ENCODE assay signal across 18 cellular contexts in the genomic region with DNA sequence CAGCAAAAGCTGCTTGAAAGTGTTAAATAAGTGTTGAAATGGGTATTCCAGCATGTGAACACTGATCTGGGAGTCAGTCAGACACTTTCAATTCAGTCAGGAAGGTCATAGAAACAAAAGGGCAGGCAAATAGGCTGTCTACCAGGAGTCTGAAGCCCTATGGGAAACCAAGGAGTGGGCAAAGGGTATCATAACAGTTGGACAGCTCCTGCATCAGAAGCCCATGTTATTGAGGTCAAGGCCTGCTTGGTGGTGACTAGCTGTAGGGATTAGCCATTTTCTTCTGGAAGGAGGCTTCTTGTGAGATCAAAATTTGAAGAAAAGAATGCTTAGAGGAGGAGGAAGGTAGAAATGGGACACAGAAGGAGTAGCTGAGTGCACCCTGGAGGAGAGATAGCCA.
DNase-seq lines count a peak whose midpoint lies in the region; ATAC-seq and TF ChIP-seq lines count a peak whose summit lies in the region.
"Had no signal": no experiment of that assay in that cellular context is flagged by ENCODE, and none has a peak within 500 bp of the region (broad histone marks: within the 10 kb centered on the region; RNA-seq: fewer than 3 reads in every experiment).

No MANE protein-coding gene starts in this region.

- H4K20me1 ChIP-seq in KMS-11 (ENCODE audit: insufficient read depth) (no peaks in the 10 kb centered on the region), osteoblast (ENCODE audit: insufficient read depth, low read length) (no peaks in the 10 kb centered on the region)

- H3K9me3 ChIP-seq in osteoblast (ENCODE audit: low read depth, low read length) = no peaks in the 10 kb centered on the region
- H3K9me3 ChIP-seq: SJCRH30, vagina had no signal

- H3K36me3 ChIP-seq in KMS-11 (ENCODE audit: insufficient read depth) (no peaks in the 10 kb centered on the region), osteoblast (ENCODE audit: insufficient read depth, low read length) (no peaks in the 10 kb centered on the region)
- H3K36me3 ChIP-seq: brain microvascular endothelial cell, SJCRH30, vagina had no signal

- intact Hi-C loops in natural killer cell (cut with micrococcal nuclease) = no loop called here

- no peak overlapping the region for H3K4me3 ChIP-seq in KMS-11 (IDR thresholded peaks at IDR 0.05; ENCODE audit: insufficient read depth, low read depth, low read length)
- no peak overlapping the region for H3K4me3 ChIP-seq in osteoblast (ENCODE audit: insufficient read depth, low read length)
- H3K4me3 ChIP-seq: SJCRH30, vagina had no signal

- H3K9ac ChIP-seq in KMS-11 = no peak overlapping the region

- no peaks in the 10 kb centered on the region for H3K9me3 Mint-ChIP-seq in activated CD8-positive, alpha-beta memory T cell treated with anti-CD3 and anti-CD28 coated beads, Interleukin-2, amount 10 ng/mL, durations not matched to agents 7 days and 5 days (ENCODE audit: low read depth)
- no peaks in the 10 kb centered on the region for H3K9me3 Mint-ChIP-seq in activated naive CD8-positive, alpha-beta T cell (ENCODE audit: low read depth)
- no peaks in the 10 kb centered on the region for H3K9me3 Mint-ChIP-seq in natural killer cell
- H3K9me3 Mint-ChIP-seq in chondrocyte (ENCODE audit: low read depth) = no peaks in the 10 kb centered on the region

- no peak overlapping the region for H2AFZ ChIP-seq in KMS-11 (ENCODE audit: low read depth)
- no peak overlapping the region for H2AFZ ChIP-seq in osteoblast (ENCODE audit: low read length)

- H3K79me2 ChIP-seq in KMS-11 (ENCODE audit: insufficient read depth, low read depth) = no peaks in the 10 kb centered on the region
- peaks cover 5% of the 10 kb centered on the region for H3K79me2 ChIP-seq in osteoblast (ENCODE audit: insufficient read depth, low read length)

- no peak for ATAC-seq in activated CD8-positive, alpha-beta memory T cell treated with anti-CD3 and anti-CD28 coated beads, Interleukin-2, amount 10 ng/mL, durations not matched to agents 7 days and 5 days
- peak in 1 of 3 donors; percentile 30 for ATAC-seq in natural killer cell
- ATAC-seq: foreskin keratinocyte, left colon had no signal

- 0 out of 2 replicates have a peak overlapping the region, but pooled peaks have one; percentile 3 for H3K4me2 ChIP-seq in KMS-11
- no peak overlapping the region for H3K4me2 ChIP-seq in osteoblast (ENCODE audit: insufficient read depth, low read length)

- CTCF ChIA-PET in activated CD8-positive, alpha-beta memory T cell treated with anti-CD3 and anti-CD28 coated beads, Interleukin-2, amount 10 ng/mL, durations not matched to agents 7 days and 5 days (lab: Charles Lee) = interaction anchor here (0.9 to 6.7 kb wide), 5 partner anchors 10 to 120 kb away, joined by 3 to 62 read pairs (median 5); a partner anchor contains a TSS

- H3K36me3 Mint-ChIP-seq in activated CD8-positive, alpha-beta memory T cell treated with anti-CD3 and anti-CD28 coated beads, Interleukin-2, amount 10 ng/mL, durations not matched to agents 7 days and 5 days = peaks cover 24% of the 10 kb centered on the region
- H3K36me3 Mint-ChIP-seq in activated naive CD8-positive, alpha-beta T cell = peaks cover 3% of the 10 kb centered on the region
- H3K36me3 Mint-ChIP-seq in natural killer cell (no peaks in the 10 kb centered on the region), chondrocyte (ENCODE audit: low read depth) (no peaks in the 10 kb centered on the region)

- DNase-seq in activated CD8-positive, alpha-beta memory T cell treated with anti-CD3 and anti-CD28 coated beads, Interleukin-2, amount 10 ng/mL, durations not matched to agents 7 days and 5 days = no peak
- DNase-seq in activated CD8-positive, alpha-beta memory T cell treated with anti-CD3 and anti-CD28 coated beads for 24 hours = no peak
- no peak for DNase-seq in natural killer cell
- DNase-seq in osteoblast (ENCODE audit: insufficient read length, low spot score, missing footprints) = no peak
- no peak for DNase-seq in DMS53 treated with DMSO at 0.1 percent for 48 hours (lab: John Stamatoyannopoulos, UW; ENCODE audit: unreplicated experiment)
- no peak for DNase-seq in chondrocyte (ENCODE audit: low spot score)
- DNase-seq: activated CD4-positive, alpha-beta T cell treated with anti-CD3 and anti-CD28 coated beads, Interleukin-2, amount 50 U/mL, for 48 hours; activated effector memory CD4-positive, alpha-beta T cell treated with anti-CD3 and anti-CD28 coated beads, Interleukin-2, amount 50 U/mL, for 16 hours; brain microvascular endothelial cell; foreskin keratinocyte; left colon; NCI-H1092; NCI-H526; SJCRH30; stimulated activated CD4-positive, alpha-beta T cell treated with anti-CD3 and anti-CD28 coated beads, Interleukin-4, amount 100 ng/mL, for 1 hour had no signal

- H3K27ac Mint-ChIP-seq in activated CD8-positive, alpha-beta memory T cell treated with anti-CD3 and anti-CD28 coated beads, Interleukin-2, amount 10 ng/mL, durations not matched to agents 7 days and 5 days = peak overlapping the region; percentile 88
- H3K27ac Mint-ChIP-seq in activated naive CD8-positive, alpha-beta T cell = peak overlapping the region; percentile 97
- peak overlapping the region; percentile 87 to 91 for H3K27ac Mint-ChIP-seq in natural killer cell
- H3K27ac Mint-ChIP-seq in chondrocyte (ENCODE audit: unreplicated experiment) = no peak overlapping the region

- peaks cover 89% of the 10 kb centered on the region for H3K4me1 Mint-ChIP-seq in activated CD8-positive, alpha-beta memory T cell treated with anti-CD3 and anti-CD28 coated beads, Interleukin-2, amount 10 ng/mL, durations not matched to agents 7 days and 5 days
- peaks cover 88% of the 10 kb centered on the region for H3K4me1 Mint-ChIP-seq in activated naive CD8-positive, alpha-beta T cell (ENCODE audit: low read depth)
- H3K4me1 Mint-ChIP-seq in natural killer cell = peaks cover 85 to 88% of the 10 kb centered on the region in 2 donors
- H3K4me1 Mint-ChIP-seq in chondrocyte (ENCODE audit: low read depth) = peaks cover 40% of the 10 kb centered on the region

- H3K4me3 Mint-ChIP-seq in activated CD8-positive, alpha-beta memory T cell treated with anti-CD3 and anti-CD28 coated beads, Interleukin-2, amount 10 ng/mL, durations not matched to agents 7 days and 5 days = no peak overlapping the region
- H3K4me3 Mint-ChIP-seq in activated naive CD8-positive, alpha-beta T cell = peak overlapping the region; percentile 17
- H3K4me3 Mint-ChIP-seq in natural killer cell = peak overlapping the region; percentile 71
- no peak overlapping the region for H3K4me3 Mint-ChIP-seq in chondrocyte (ENCODE audit: unreplicated experiment)

- H3K4me1 ChIP-seq in KMS-11 (ENCODE audit: low read depth, poor library complexity, severe bottlenecking) (peaks cover 89% of the 10 kb centered on the region), osteoblast (ENCODE audit: insufficient read depth, low read length) (peaks cover 17% of the 10 kb centered on the region)
- H3K4me1 ChIP-seq: SJCRH30 had no signal

- no peaks in the 10 kb centered on the region for H3K27me3 Mint-ChIP-seq in activated CD8-positive, alpha-beta memory T cell treated with anti-CD3 and anti-CD28 coated beads, Interleukin-2, amount 10 ng/mL, durations not matched to agents 7 days and 5 days
- no peaks in the 10 kb centered on the region for H3K27me3 Mint-ChIP-seq in activated naive CD8-positive, alpha-beta T cell
- H3K27me3 Mint-ChIP-seq in natural killer cell (ENCODE audit: low read depth in 2 of 2) (no peaks in the 10 kb centered on the region), chondrocyte (ENCODE audit: low read depth) (no peaks in the 10 kb centered on the region)

- no peak overlapping the region for H3K27ac ChIP-seq in KMS-11
- no peak overlapping the region for H3K27ac ChIP-seq in osteoblast (ENCODE audit: low read depth, low read length)
- H3K27ac ChIP-seq: brain microvascular endothelial cell, foreskin keratinocyte, SJCRH30, vagina had no signal

- TF ChIP-seq CTCF in KMS-11 (conservative IDR thresholded peaks at IDR 0.05; ENCODE audit: low read depth, low read length) (no peak), natural killer cell (IDR thresholded peaks at IDR 0.05) (no peak), osteoblast (IDR thresholded peaks at IDR 0.05; ENCODE audit: extremely low read depth, low read depth, low read length) (no peak), chondrocyte (IDR thresholded peaks at IDR 0.05) (no peak)

- H3K27me3 ChIP-seq in KMS-11 (ENCODE audit: insufficient read depth, low read depth) (no peaks in the 10 kb centered on the region), osteoblast (ENCODE audit: insufficient read depth, low read length) (no peaks in the 10 kb centered on the region)
- H3K27me3 ChIP-seq: brain microvascular endothelial cell, foreskin keratinocyte, SJCRH30, vagina had no signal

Comparison
In these comparisons a context has a peak if more than half of its experiments do, and no peak if none do; other contexts are left out.
1. H3K4me3 Mint-ChIP-seq: peak in activated naive CD8-positive, alpha-beta T cell (single experiment) and natural killer cell (single experiment); none in activated CD8-positive, alpha-beta memory T cell treated with anti-CD3 and anti-CD28 coated beads, Interleukin-2, amount 10 ng/mL, durations not matched to agents 7 days and 5 days (single experiment) and chondrocyte (single experiment).